5 cellular contexts compared by ENCODE assay signal in the genomic region with DNA sequence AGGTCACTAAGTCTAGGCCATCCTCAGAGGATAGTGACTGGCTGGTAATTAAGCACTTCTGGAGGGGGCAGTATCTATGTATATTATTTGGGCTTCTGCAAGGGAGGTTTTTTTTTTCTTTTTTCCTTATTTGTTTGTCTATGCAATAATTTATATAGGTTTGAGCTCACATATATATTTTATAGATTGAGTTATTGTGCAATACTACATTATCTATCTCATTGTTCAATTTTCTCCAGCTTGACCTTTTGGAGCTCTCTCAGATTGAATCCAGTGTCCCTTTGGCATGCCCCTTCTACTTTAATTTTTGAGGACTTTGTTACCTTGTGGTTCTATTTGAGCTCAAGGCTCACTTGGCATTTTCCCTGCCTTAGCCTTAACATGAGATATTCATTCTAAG.
"Had no signal": no experiment of that assay in that cellular context is flagged by ENCODE, and none has a peak within 500 bp of the region (broad histone marks: within the 10 kb centered on the region; RNA-seq: fewer than 3 reads in every experiment).

No MANE protein-coding gene starts in this region.

- H3K9ac ChIP-seq: KMS-11 had no signal

- H3K27ac ChIP-seq: HL-60, KMS-11 had no signal

- DNase-seq: KBM-7, KG1 had no signal

- H3K4me2 ChIP-seq: KMS-11 had no signal

- FAIRE-seq: HTR-8/SVneo had no signal
